9 cellular contexts compared by ENCODE assay signal in genomic region chr10:110502851-110503301, GRCh38. TPM values are rescaled to one million over a fixed set of nuclear protein-coding genes. Genes with fewer than 3 reads are reported as not detected.
A peak's percentile ranks its signal among the peaks of the same experiment; 100 is the strongest.
DNase-seq lines count a peak whose midpoint lies in the region; ATAC-seq, FAIRE-seq and TF ChIP-seq lines count a peak whose summit lies in the region.
"Had no signal": no experiment of that assay in that cellular context is flagged by ENCODE, and none has a peak within 500 bp of the region (broad histone marks: within the 10 kb centered on the region; RNA-seq: fewer than 3 reads in every experiment).

No MANE protein-coding gene starts in this region.

- peaks cover 15 to 23% of the 10 kb centered on the region in 2 experiments for H3K36me3 ChIP-seq in GM12878 (ENCODE audit: control insufficient read depth in 2 of 2, insufficient read depth in 2 of 2, low read length in 1 of 2)
- peaks cover 0 to 5% (median 1%) of the 10 kb centered on the region in 4 donors for H3K36me3 ChIP-seq in right lobe of liver
- peaks cover 14% of the 10 kb centered on the region for H3K36me3 ChIP-seq in upper lobe of right lung
- H3K36me3 ChIP-seq: thoracic aorta had no signal

- peak; percentile 97 for FAIRE-seq in GM12878 (lab: Jason Lieb, UNC)

- peak; percentile 21; the same call in 1 of the 2 replicates for TF ChIP-seq RAD21 in GM12878 (IDR thresholded peaks at IDR 0.05; ENCODE audit: insufficient read depth, low read depth, low read length)

- H3K9me3 ChIP-seq in GM12878 (replicated peaks; ENCODE audit: control insufficient read depth, insufficient read depth, low read length) (no peaks in the 10 kb centered on the region), right lobe of liver (no peaks in the 10 kb centered on the region), upper lobe of right lung (no peaks in the 10 kb centered on the region)
- H3K9me3 ChIP-seq: thoracic aorta had no signal

- H4K20me1 ChIP-seq in GM12878 (ENCODE audit: control insufficient read depth, insufficient read depth): peaks cover 4% of the 10 kb centered on the region

- CTCF ChIA-PET in GM12878 (lab: Yijun Ruan, JAX): interaction anchor here (0.5 to 16.7 kb wide), 14 partner anchors 11 to 197 kb away, joined by 3 to 251 read pairs (median 5); no protein-coding TSS in a partner anchor

- peak overlapping the region; percentile 96 for H3K4me3 Mint-ChIP-seq in stimulated activated naive CD8-positive, alpha-beta T cell treated with anti-CD3 and anti-CD28 coated beads, Interleukin-15, Interleukin-2, amounts not matched to agents 100 ng/mL and 50 ng/mL, for 24 hours

- intact Hi-C loops in GM12878 (cut with micrococcal nuclease; ENCODE audit: unreplicated experiment): loop anchor here (1.0 to 10.0 kb wide), 3 partner anchors 33 to 418 kb away; partner anchors contain the start of gene PDCD4
- intact Hi-C loops in right lobe of liver (cut with DNase I): no loop called here
- intact Hi-C loops in upper lobe of right lung (cut with DNase I): no loop called here

- no peak for DNase-seq in stimulated activated naive CD8-positive, alpha-beta T cell treated with anti-CD3 and anti-CD28 coated beads, Interleukin-15, Interleukin-2, amounts not matched to agents 100 U/mL and 50 U/mL, for 24 hours
- peak; percentile 90 for DNase-seq in NCI-H446 treated with DMSO at 0.1 percent for 48 hours (lab: John Stamatoyannopoulos, UW)
- peak; percentile 93 for DNase-seq in GM12878 (ENCODE audit: low read depth, low spot score)
- DNase-seq in right lobe of liver: peak; percentile 58 to 78 (median 67)
- no peak for DNase-seq in upper lobe of right lung
- no peak for DNase-seq in SW 1271 (lab: John Stamatoyannopoulos, UW)

- H3K4me3 ChIP-seq in GM12878: peak overlapping the region; percentile 95
- no peak overlapping the region for H3K4me3 ChIP-seq in right lobe of liver
- H3K4me3 ChIP-seq in upper lobe of right lung: peak overlapping the region; percentile 17
- H3K4me3 ChIP-seq: thoracic aorta had no signal

- RAD21 ChIA-PET in GM12878 (lab: Charles Lee; ENCODE audit: unreplicated experiment): interaction anchor here (0.7 to 11.3 kb wide), 24 partner anchors 10 to 340 kb away, joined by 3 to 325 read pairs (median 6); no protein-coding TSS in a partner anchor

- H3K27ac Mint-ChIP-seq in stimulated activated naive CD8-positive, alpha-beta T cell treated with anti-CD3 and anti-CD28 coated beads, Interleukin-15, Interleukin-2, amounts not matched to agents 100 ng/mL and 50 ng/mL, for 24 hours: peak overlapping the region; percentile 97

- no peaks in the 10 kb centered on the region for H3K27me3 Mint-ChIP-seq in stimulated activated naive CD8-positive, alpha-beta T cell treated with anti-CD3 and anti-CD28 coated beads, Interleukin-15, Interleukin-2, amounts not matched to agents 100 ng/mL and 50 ng/mL, for 24 hours

- H3K9ac ChIP-seq in GM12878 (ENCODE audit: control insufficient read depth, insufficient read depth, low read length): peak overlapping the region; percentile 96

- no TSS peak for BruUV-seq in GM12878 (replicated peaks; lab: Mats Ljungman, UMichigan)

- no peaks in the 10 kb centered on the region for H3K9me3 Mint-ChIP-seq in stimulated activated naive CD8-positive, alpha-beta T cell treated with anti-CD3 and anti-CD28 coated beads, Interleukin-15, Interleukin-2, amounts not matched to agents 100 ng/mL and 50 ng/mL, for 24 hours

- SMC1A ChIA-PET in GM12878 (lab: Charles Lee; ENCODE audit: uncharacterized antibody, unreplicated experiment): interaction anchor here (0.8 to 14.7 kb wide), 26 partner anchors 10 to 197 kb away, joined by 3 to 261 read pairs (median 5); partner anchors contain the start of gene SMNDC1

- H3K4me2 ChIP-seq in GM12878 (ENCODE audit: control insufficient read depth, insufficient read depth): peak overlapping the region; percentile 97

- TF ChIP-seq CTCF in GM12878 (IDR thresholded peaks at IDR 0.05 in 2 of 3, conservative IDR thresholded peaks at IDR 0.05 in 1 of 3; ENCODE audit: control insufficient read depth in 2 of 3, extremely low read depth in 1 of 3, insufficient read depth in 1 of 3, low read depth in 3 of 3, low read length in 3 of 3) (no peak), right lobe of liver (IDR thresholded peaks at IDR 0.05) (no peak), upper lobe of right lung (IDR thresholded peaks at IDR 0.05) (no peak)

- H3K27me3 ChIP-seq in GM12878 (replicated peaks in 1 of 2; ENCODE audit: control insufficient read depth in 2 of 2, insufficient read depth in 2 of 2, low read length in 1 of 2) (no peaks in the 10 kb centered on the region), right lobe of liver (no peaks in the 10 kb centered on the region), upper lobe of right lung (no peaks in the 10 kb centered on the region)

- H3K79me2 ChIP-seq in GM12878 (ENCODE audit: control insufficient read depth, insufficient read depth, low read length): peaks cover 78% of the 10 kb centered on the region

- TF ChIP-seq POLR2A in GM12878 (IDR thresholded peaks at IDR 0.05; ENCODE audit: low read depth, low read length): peak; percentile 49
- peak; percentile 5 for TF ChIP-seq POLR2A in right lobe of liver (IDR thresholded peaks at IDR 0.05)

- H3K4me1 ChIP-seq in GM12878 (ENCODE audit: control insufficient read depth, insufficient read depth, low read length): peaks cover 49% of the 10 kb centered on the region
- peaks cover 0 to 32% (median 6%) of the 10 kb centered on the region in 4 donors for H3K4me1 ChIP-seq in right lobe of liver
- H3K4me1 ChIP-seq in upper lobe of right lung: peaks cover 89% of the 10 kb centered on the region

- H3K4me1 Mint-ChIP-seq in stimulated activated naive CD8-positive, alpha-beta T cell treated with anti-CD3 and anti-CD28 coated beads, Interleukin-15, Interleukin-2, amounts not matched to agents 100 ng/mL and 50 ng/mL, for 24 hours (ENCODE audit: low read depth): peaks cover 85% of the 10 kb centered on the region

- in situ Hi-C loops in GM12878 (cut with MboI): loop anchor here (5.0 kb wide), 1 partner anchor 146 kb away; no protein-coding TSS in a partner anchor

- 0% methylated on average over 3 of the region's 3 CpGs for WGBS in GM12878 (ENCODE audit: insufficient coverage, insufficient replicate concordance, low lambda C conversion rate, missing lambda C conversion rate)
- WGBS in right lobe of liver (ENCODE audit: insufficient coverage, low coverage, low lambda C conversion rate, missing lambda C conversion rate): 5% methylated on average over 2 of the region's 3 CpGs

- POLR2A ChIA-PET in GM12878 (lab: Charles Lee): interaction anchor here (0.6 to 7.8 kb wide), 13 partner anchors 10 to 372 kb away, joined by 3 to 102 read pairs (median 5); no protein-coding TSS in a partner anchor

- no peak for ATAC-seq in stimulated activated naive CD8-positive, alpha-beta T cell treated with anti-CD3 and anti-CD28 coated beads, Interleukin-15, Interleukin-2, amounts not matched to agents 100 U/mL and 50 U/mL, for 24 hours
- peak; percentile 41 for ATAC-seq in HG02852 (IDR thresholded peaks at IDR 0.05; ENCODE audit: unreplicated experiment)
- ATAC-seq in GM12878: peak; percentile 35
- peak; percentile 43 to 67 (median 63) for ATAC-seq in right lobe of liver
- ATAC-seq in upper lobe of right lung: peak; percentile 25

- TF ChIP-seq EP300 in GM12878 (IDR thresholded peaks at IDR 0.05; ENCODE audit: borderline replicate concordance in 1 of 2, control insufficient read depth in 1 of 2, low read depth in 2 of 2, low read length in 2 of 2): peak; percentile 82 to 93; a peak in 3 of 4 replicates

- H3K27ac ChIP-seq in GM12878 (ENCODE audit: control insufficient read depth, insufficient read depth): peak overlapping the region; percentile 91
- peak overlapping the region; percentile 17 to 29 (median 26) for H3K27ac ChIP-seq in right lobe of liver
- peak overlapping the region; percentile 62 for H3K27ac ChIP-seq in upper lobe of right lung

- peaks cover 84% of the 10 kb centered on the region for H3K36me3 Mint-ChIP-seq in stimulated activated naive CD8-positive, alpha-beta T cell treated with anti-CD3 and anti-CD28 coated beads, Interleukin-15, Interleukin-2, amounts not matched to agents 100 ng/mL and 50 ng/mL, for 24 hours (ENCODE audit: low read depth)

- no peak overlapping the region for H2AFZ ChIP-seq in GM12878 (ENCODE audit: control insufficient read depth, low read depth, low read length)

RNA-seq across cellular contexts. Expression of gene DUSP5, which starts 5.2 kb away (rescaled TPM):
- total RNA-seq in GM12878 (2013; cell fraction: nucleolus; rRNA removed): 45.5 and 51.7 TPM in 2 replicates
- 24.1 and 26.8 TPM in 2 replicates for total RNA-seq in GM12878 (2014; rRNA removed)
- 19.6 and 23.1 TPM in 2 replicates for total RNA-seq in GM12878 (2014; rRNA removed; fragmentation: Illumina TruSeq; extraction: Trizol)
- total RNA-seq in GM12878 (2021): 41.6 and 44.9 TPM in 2 replicates
- 39.0 TPM for polyA plus RNA-seq in GM12878 (2011; ENCODE audit: low read depth)
- polyA plus RNA-seq in GM12878 (2011; rRNA removed): 77.4 and 95.9 TPM in 2 replicates
- polyA plus RNA-seq in GM12878 (2011; cell fraction: cytosol; rRNA removed): 141 and 145 TPM in 2 replicates
- 117 and 144 TPM in 2 replicates for polyA plus RNA-seq in GM12878 (2011; cell fraction: nucleus; rRNA removed)
- polyA plus RNA-seq in GM12878 (2012): 44.8 and 52.5 TPM in 2 replicates
- polyA plus RNA-seq in GM12878 (2014; fragmentation: Illumina TruSeq; extraction: Trizol): 25.3 and 27.8 TPM in 2 replicates
- 10 to 100 TPM in 1 of 2 experiments, 1 to 10 TPM in 1; 7.5 to 14.6 TPM for polyA plus RNA-seq in GM12878 (2014; fragmentation: Nextera tagmentation; extraction: Ambion mirVana)
- 23.7 and 24.2 TPM in 2 replicates for polyA plus RNA-seq in GM12878 (2014; rRNA removed)
- 1 to 10 TPM; 2.1 to 6.5 TPM for polyA plus RNA-seq in GM12878 (2016; fragmentation: Nextera tagmentation; extraction: Ambion mirVana)
- polyA minus RNA-seq in GM12878 (2011; rRNA and poly(A)+ RNA removed): 215 and 257 TPM in 2 replicates
- polyA minus RNA-seq in GM12878 (2011; cell fraction: cytosol; rRNA and poly(A)+ RNA removed): 123 and 126 TPM in 2 replicates
- polyA minus RNA-seq in GM12878 (2011; cell fraction: nucleus; rRNA and poly(A)+ RNA removed): 83.2 and 120 TPM in 2 replicates
- 10 to 100 TPM in 3 of 6 experiments, 1 to 10 TPM in 3; 2.3 to 47.7 (median 10.8) TPM for total RNA-seq in right lobe of liver
- 24.0 TPM for total RNA-seq in upper lobe of right lung

Comparison
In these comparisons a context has a peak if more than half of its experiments do, and no peak if none do; other contexts are left out.
1. DNase-seq: peak in NCI-H446 treated with DMSO at 0.1 percent for 48 hours (single experiment), GM12878 (single experiment) and right lobe of liver (3 of 3); none in stimulated activated naive CD8-positive, alpha-beta T cell treated with anti-CD3 and anti-CD28 coated beads, Interleukin-15, Interleukin-2, amounts not matched to agents 100 U/mL and 50 U/mL, for 24 hours (single experiment), upper lobe of right lung (single experiment) and SW 1271 (0 of 2).
2. H3K27ac ChIP-seq: peak in every context shown above with its lines; median percentile 91 in GM12878; 62 in upper lobe of right lung; 26 in right lobe of liver.
3. H3K4me3 ChIP-seq: peak in GM12878 (single experiment) and upper lobe of right lung (single experiment); none in right lobe of liver (0 of 3).